ENCODE assay signal across 2 cellular contexts in the genomic region with DNA sequence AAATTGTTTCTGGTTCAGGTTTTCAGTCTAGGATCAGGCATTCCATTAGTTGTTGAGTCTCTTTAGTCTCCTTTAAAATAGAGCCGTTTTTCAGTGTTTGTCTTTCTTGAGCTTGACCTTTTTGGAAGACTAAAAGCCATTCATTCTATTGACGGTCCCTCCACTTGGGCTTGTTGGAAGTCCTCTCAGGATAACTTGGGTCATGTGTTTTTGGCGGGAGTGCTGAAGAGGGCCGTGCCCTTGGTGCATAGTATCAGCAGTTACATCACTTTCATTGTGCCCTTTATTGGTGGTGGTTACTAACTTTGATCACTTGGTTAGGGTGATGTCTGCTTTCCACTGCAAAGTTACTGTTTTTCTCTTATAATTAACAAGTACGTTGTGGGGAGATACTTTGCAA.
TF ChIP-seq lines count a peak whose summit lies in the region.

No MANE protein-coding gene starts in this region.

TF ChIP-seq in HepG2, 621 proteins besides CTCF, POLR2A, EP300 and RAD21:
- TF ChIP-seq, protein P1, sequence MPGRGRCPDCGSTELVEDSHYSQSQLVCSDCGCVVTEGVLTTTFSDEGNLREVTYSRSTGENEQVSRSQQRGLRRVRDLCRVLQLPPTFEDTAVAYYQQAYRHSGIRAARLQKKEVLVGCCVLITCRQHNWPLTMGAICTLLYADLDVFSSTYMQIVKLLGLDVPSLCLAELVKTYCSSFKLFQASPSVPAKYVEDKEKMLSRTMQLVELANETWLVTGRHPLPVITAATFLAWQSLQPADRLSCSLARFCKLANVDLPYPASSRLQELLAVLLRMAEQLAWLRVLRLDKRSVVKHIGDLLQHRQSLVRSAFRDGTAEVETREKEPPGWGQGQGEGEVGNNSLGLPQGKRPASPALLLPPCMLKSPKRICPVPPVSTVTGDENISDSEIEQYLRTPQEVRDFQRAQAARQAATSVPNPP (CRISPR knock-in tag; IDR thresholded peaks at IDR 0.05) = no peak
- TF ChIP-seq, protein P2, sequence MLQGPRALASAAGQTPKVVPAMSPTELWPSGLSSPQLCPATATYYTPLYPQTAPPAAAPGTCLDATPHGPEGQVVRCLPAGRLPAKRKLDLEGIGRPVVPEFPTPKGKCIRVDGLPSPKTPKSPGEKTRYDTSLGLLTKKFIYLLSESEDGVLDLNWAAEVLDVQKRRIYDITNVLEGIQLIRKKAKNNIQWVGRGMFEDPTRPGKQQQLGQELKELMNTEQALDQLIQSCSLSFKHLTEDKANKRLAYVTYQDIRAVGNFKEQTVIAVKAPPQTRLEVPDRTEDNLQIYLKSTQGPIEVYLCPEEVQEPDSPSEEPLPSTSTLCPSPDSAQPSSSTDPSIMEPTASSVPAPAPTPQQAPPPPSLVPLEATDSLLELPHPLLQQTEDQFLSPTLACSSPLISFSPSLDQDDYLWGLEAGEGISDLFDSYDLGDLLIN (CRISPR knock-in tag; IDR thresholded peaks at IDR 0.05; ENCODE audit: borderline replicate concordance) = no peak
- TF ChIP-seq MED8 (CRISPR knock-in tag; IDR thresholded peaks at IDR 0.05; ENCODE audit: insufficient replicate concordance) (no peak), ZNF563 (CRISPR knock-in tag; IDR thresholded peaks at IDR 0.05) (no peak), JDP2 (CRISPR knock-in tag; IDR thresholded peaks at IDR 0.05; ENCODE audit: borderline replicate concordance) (no peak)

TF ChIP-seq in SK-N-SH treated with all-trans-retinoic acid at 6 μM for 48 hours, 23 proteins besides CTCF, POLR2A, EP300 and RAD21:
- TF ChIP-seq ZFP3 (CRISPR knock-in tag; IDR thresholded peaks at IDR 0.05) (no peak), PPARA (CRISPR knock-in tag; IDR thresholded peaks at IDR 0.05; ENCODE audit: borderline replicate concordance) (no peak), TOX (CRISPR knock-in tag; IDR thresholded peaks at IDR 0.05; ENCODE audit: borderline replicate concordance) (no peak)
- TF ChIP-seq, protein P3, sequence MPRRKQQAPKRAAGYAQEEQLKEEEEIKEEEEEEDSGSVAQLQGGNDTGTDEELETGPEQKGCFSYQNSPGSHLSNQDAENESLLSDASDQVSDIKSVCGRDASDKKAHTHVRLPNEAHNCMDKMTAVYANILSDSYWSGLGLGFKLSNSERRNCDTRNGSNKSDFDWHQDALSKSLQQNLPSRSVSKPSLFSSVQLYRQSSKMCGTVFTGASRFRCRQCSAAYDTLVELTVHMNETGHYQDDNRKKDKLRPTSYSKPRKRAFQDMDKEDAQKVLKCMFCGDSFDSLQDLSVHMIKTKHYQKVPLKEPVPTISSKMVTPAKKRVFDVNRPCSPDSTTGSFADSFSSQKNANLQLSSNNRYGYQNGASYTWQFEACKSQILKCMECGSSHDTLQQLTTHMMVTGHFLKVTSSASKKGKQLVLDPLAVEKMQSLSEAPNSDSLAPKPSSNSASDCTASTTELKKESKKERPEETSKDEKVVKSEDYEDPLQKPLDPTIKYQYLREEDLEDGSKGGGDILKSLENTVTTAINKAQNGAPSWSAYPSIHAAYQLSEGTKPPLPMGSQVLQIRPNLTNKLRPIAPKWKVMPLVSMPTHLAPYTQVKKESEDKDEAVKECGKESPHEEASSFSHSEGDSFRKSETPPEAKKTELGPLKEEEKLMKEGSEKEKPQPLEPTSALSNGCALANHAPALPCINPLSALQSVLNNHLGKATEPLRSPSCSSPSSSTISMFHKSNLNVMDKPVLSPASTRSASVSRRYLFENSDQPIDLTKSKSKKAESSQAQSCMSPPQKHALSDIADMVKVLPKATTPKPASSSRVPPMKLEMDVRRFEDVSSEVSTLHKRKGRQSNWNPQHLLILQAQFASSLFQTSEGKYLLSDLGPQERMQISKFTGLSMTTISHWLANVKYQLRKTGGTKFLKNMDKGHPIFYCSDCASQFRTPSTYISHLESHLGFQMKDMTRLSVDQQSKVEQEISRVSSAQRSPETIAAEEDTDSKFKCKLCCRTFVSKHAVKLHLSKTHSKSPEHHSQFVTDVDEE (CRISPR knock-in tag; IDR thresholded peaks at IDR 0.05) = no peak
